In the genomic region with DNA sequence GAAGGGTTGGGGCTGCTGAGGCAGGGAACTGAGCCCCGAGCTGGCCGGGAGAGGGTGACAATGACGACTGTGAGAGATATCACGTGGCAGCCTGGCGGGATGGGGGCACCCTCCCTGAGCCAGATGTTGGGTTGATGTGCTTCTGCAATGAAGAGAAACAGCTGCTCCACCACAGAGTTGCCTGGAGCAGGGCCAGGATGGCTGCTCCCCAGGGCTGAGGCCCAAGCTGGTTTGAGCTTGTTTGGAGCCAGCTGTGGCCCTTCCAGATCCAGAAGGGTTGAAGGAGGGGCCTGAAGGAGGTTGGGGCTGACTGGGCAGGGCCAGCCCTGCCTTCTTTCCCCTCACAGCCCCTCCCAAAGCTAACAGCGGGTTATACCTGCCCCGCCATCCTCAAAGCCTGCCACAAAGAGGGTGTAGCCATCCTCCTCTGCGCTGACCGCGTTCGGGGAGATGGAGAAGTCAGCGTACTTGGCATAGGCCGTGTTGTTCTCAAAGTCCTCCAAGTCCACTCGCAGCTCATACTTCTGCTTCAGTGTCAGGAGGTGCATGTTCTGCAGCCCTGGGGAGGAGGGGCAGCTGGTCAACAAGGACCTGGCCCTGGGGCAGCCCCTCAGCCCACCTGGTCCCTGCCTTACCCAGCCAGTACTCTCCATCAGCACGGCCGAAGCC, we compare ENCODE assay signal across 8 cellular contexts. TPM values are rescaled to one million over a fixed set of nuclear protein-coding genes. Genes with fewer than 3 reads are reported as not detected.
DNase-seq lines count a peak whose midpoint lies in the region; ATAC-seq lines count a peak whose summit lies in the region.

No MANE protein-coding gene starts in this region.

- H3K4me3 ChIP-seq in urinary bladder (ENCODE audit: low read depth, low read length) = no peak overlapping the region

- no peak overlapping the region for H3K4me3 Mint-ChIP-seq in activated T-cell treated with anti-CD3 and anti-CD28 coated beads, Interleukin-2, amount 50 U/mL, for 24 hours
- H3K4me3 Mint-ChIP-seq in central memory CD8-positive, alpha-beta T cell = no peak overlapping the region

- H3K27ac ChIP-seq in urinary bladder (ENCODE audit: low read depth) = peak overlapping the region; percentile 86

- no peaks in the 10 kb centered on the region for H3K9me3 Mint-ChIP-seq in activated T-cell treated with anti-CD3 and anti-CD28 coated beads, Interleukin-2, amount 50 U/mL, for 24 hours
- H3K9me3 Mint-ChIP-seq in central memory CD8-positive, alpha-beta T cell = no peaks in the 10 kb centered on the region

- no peaks in the 10 kb centered on the region for H3K27me3 Mint-ChIP-seq in activated T-cell treated with anti-CD3 and anti-CD28 coated beads, Interleukin-2, amount 50 U/mL, for 24 hours
- no peaks in the 10 kb centered on the region for H3K27me3 Mint-ChIP-seq in central memory CD8-positive, alpha-beta T cell

- peaks cover 43% of the 10 kb centered on the region for H3K36me3 Mint-ChIP-seq in activated T-cell treated with anti-CD3 and anti-CD28 coated beads, Interleukin-2, amount 50 U/mL, for 24 hours (ENCODE audit: low read depth)
- H3K36me3 Mint-ChIP-seq in central memory CD8-positive, alpha-beta T cell (ENCODE audit: insufficient read depth) = peaks cover 11% of the 10 kb centered on the region

- 19% methylated on average over 16 of the region's 16 CpGs for WGBS in urinary bladder

- ATAC-seq in central memory CD8-positive, alpha-beta T cell (replicated peaks; ENCODE audit: extremely low read depth, poor library complexity, severe bottlenecking) = no peak
- no peak for ATAC-seq in GM19328 (IDR thresholded peaks at IDR 0.05; ENCODE audit: unreplicated experiment)

- peaks cover 5% of the 10 kb centered on the region for H3K36me3 ChIP-seq in urinary bladder (ENCODE audit: insufficient read depth)

- DNase-seq in activated T-cell treated with anti-CD3 and anti-CD28 coated beads, Interleukin-2, amount 50 U/mL, for 24 hours = peak; percentile 23
- DNase-seq in activated T-cell treated with anti-CD3 and anti-CD28 coated beads for 4 hours = no peak
- no peak for DNase-seq in central memory CD8-positive, alpha-beta T cell (ENCODE audit: low spot score in 2 of 2)
- peak; percentile 89 for DNase-seq in medulla oblongata (ENCODE audit: extremely low spot score)
- no peak for DNase-seq in HuH-7 (ENCODE audit: low spot score)
- no peak for DNase-seq in NOMO-1 (lab: John Stamatoyannopoulos, UW; ENCODE audit: unreplicated experiment in 2 of 2)

- H3K4me1 Mint-ChIP-seq in activated T-cell treated with anti-CD3 and anti-CD28 coated beads, Interleukin-2, amount 50 U/mL, for 24 hours (ENCODE audit: low read depth) = peaks cover 9% of the 10 kb centered on the region
- H3K4me1 Mint-ChIP-seq in central memory CD8-positive, alpha-beta T cell = peaks cover 26% of the 10 kb centered on the region

- H3K27ac Mint-ChIP-seq in activated T-cell treated with anti-CD3 and anti-CD28 coated beads, Interleukin-2, amount 50 U/mL, for 24 hours = no peak overlapping the region
- H3K27ac Mint-ChIP-seq in central memory CD8-positive, alpha-beta T cell (ENCODE audit: low read depth) = peak overlapping the region; percentile 85

- H3K4me1 ChIP-seq in urinary bladder (ENCODE audit: insufficient read depth) = no peaks in the 10 kb centered on the region

RNA-seq across cellular contexts. Expression of a gene that starts 2.1 kb away (rescaled TPM):
- total RNA-seq in urinary bladder = 123 TPM
- polyA plus RNA-seq in urinary bladder = 1,046 TPM

RNA-seq across cellular contexts. Expression of a gene that starts 6.6 kb away (rescaled TPM):
- 15.8 TPM for total RNA-seq in urinary bladder
- polyA plus RNA-seq in urinary bladder = 32.8 TPM

RNA-seq across cellular contexts. Expression of a gene that starts 22.3 kb away (rescaled TPM):
- total RNA-seq in urinary bladder = 14.5 TPM
- 14.4 TPM for polyA plus RNA-seq in urinary bladder

RNA-seq across cellular contexts. Expression of a gene that starts 26.2 kb away (rescaled TPM):
- total RNA-seq in urinary bladder = 3.1 TPM
- polyA plus RNA-seq in urinary bladder = 17.4 TPM

Comparison
In these comparisons a context has a peak if more than half of its experiments do, and no peak if none do; other contexts are left out.
1. DNase-seq: peak in activated T-cell treated with anti-CD3 and anti-CD28 coated beads, Interleukin-2, amount 50 U/mL, for 24 hours (single experiment) and medulla oblongata (single experiment); none in activated T-cell treated with anti-CD3 and anti-CD28 coated beads for 4 hours (single experiment), central memory CD8-positive, alpha-beta T cell (0 of 2), HuH-7 (single experiment) and NOMO-1 (0 of 2).